7 cellular contexts compared by ENCODE assay signal in the genomic region with DNA sequence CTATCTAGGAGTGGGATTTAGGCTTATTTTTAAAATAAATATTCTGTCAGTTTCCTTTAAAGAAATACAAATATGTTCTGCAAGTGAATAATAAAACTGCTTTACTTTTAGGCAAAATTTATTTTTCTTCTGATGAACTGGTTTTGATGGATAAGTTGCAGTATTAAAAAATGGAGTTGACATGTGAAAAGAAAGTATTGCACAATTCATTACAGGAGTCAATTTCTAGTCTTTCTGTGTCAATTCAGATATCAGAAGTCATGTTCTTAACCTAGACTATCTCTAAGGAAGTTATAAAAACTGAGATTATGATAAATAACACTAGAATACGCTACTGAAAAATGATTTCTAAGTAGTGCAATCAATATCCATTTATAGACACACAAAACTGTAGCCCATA.
"Had no signal": no experiment of that assay in that cellular context is flagged by ENCODE, and none has a peak within 500 bp of the region (broad histone marks: within the 10 kb centered on the region; RNA-seq: fewer than 3 reads in every experiment).

No MANE protein-coding gene starts in this region.

- FAIRE-seq: GM12878, GM12891, GM12892, GM18507, GM19239 had no signal

- DNase-seq: GDM1, GF-D8 had no signal

- ATAC-seq: GM12878 had no signal

- H3K4me3 ChIP-seq: GM12878 had no signal
